In genomic region chr17:42518755-42519545, GRCh38 we compare ENCODE assay signal across 1 cellular context.
TF ChIP-seq lines count a peak whose summit lies in the region.

No MANE protein-coding gene starts in this region.

TF ChIP-seq in endothelial cell of umbilical vein, 7 proteins besides CTCF, POLR2A, EP300 and RAD21 (continued from another document):
- TF ChIP-seq, protein P1, sequence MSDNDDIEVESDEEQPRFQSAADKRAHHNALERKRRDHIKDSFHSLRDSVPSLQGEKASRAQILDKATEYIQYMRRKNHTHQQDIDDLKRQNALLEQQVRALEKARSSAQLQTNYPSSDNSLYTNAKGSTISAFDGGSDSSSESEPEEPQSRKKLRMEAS (IDR thresholded peaks at IDR 0.05; ENCODE audit: insufficient read depth, insufficient read length): no peak
- TF ChIP-seq GATA2 (IDR thresholded peaks at IDR 0.05; ENCODE audit: insufficient read depth, insufficient read length, low read depth, low read length) (peak; percentile 83), EZH2 (IDR thresholded peaks at IDR 0.05; ENCODE audit: borderline replicate concordance, low read depth, low read length, severe bottlenecking) (no peak), POLR2AphosphoS5 (IDR thresholded peaks at IDR 0.05; ENCODE audit: insufficient read depth, low read depth, low read length) (peak; percentile 46)
